ENCODE assay signal across 2 cellular contexts in the genomic region with DNA sequence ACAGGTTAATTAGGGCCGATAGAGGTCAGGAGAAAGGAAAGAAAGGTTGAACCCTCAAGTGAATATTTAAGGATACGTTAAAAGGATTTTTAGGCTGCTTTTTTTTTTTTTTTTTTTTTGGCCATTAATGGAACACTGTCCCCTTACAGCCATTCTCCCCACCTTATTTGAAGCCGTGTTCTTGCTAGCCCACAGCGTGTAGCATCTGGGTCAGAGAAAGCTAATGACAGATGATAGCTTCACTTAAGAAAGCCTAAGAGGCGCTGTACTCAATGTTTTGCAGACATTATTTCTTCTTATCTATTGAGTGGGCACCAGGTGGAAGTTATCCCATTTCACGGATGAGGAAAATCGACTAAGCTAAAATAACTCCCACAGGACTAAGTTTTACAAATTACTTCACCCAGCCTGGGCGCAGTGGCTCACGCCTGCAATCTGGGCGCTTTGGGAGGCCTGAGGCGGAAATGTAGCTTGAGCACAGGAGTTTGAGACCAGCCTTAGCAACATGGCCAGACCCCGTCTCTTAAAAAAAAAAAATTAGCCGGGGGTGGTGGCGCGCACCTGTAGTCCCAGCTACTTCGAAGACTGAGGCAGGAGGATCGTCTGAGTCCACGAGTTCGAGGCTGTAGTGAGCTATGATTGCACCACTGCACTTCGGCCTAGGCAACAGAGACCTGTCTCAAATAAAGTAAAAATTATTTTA.
TF ChIP-seq lines count a peak whose summit lies in the region.

No MANE protein-coding gene starts in this region.

TF ChIP-seq in SK-N-SH, 30 proteins besides CTCF, POLR2A, EP300 and RAD21 (continued from another document):
- TF ChIP-seq, protein P1, sequence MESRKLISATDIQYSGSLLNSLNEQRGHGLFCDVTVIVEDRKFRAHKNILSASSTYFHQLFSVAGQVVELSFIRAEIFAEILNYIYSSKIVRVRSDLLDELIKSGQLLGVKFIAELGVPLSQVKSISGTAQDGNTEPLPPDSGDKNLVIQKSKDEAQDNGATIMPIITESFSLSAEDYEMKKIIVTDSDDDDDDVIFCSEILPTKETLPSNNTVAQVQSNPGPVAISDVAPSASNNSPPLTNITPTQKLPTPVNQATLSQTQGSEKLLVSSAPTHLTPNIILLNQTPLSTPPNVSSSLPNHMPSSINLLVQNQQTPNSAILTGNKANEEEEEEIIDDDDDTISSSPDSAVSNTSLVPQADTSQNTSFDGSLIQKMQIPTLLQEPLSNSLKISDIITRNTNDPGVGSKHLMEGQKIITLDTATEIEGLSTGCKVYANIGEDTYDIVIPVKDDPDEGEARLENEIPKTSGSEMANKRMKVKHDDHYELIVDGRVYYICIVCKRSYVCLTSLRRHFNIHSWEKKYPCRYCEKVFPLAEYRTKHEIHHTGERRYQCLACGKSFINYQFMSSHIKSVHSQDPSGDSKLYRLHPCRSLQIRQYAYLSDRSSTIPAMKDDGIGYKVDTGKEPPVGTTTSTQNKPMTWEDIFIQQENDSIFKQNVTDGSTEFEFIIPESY (IDR thresholded peaks at IDR 0.05; ENCODE audit: borderline replicate concordance, low read depth): no peak
- no peak for TF ChIP-seq JUND (IDR thresholded peaks at IDR 0.05)
- no peak for TF ChIP-seq FOXJ3 (CRISPR knock-in tag; IDR thresholded peaks at IDR 0.05)
- TF ChIP-seq FOSL2 (IDR thresholded peaks at IDR 0.05; ENCODE audit: borderline replicate concordance, low read depth): no peak
- no peak for TF ChIP-seq NRF1 (IDR thresholded peaks at IDR 0.05; ENCODE audit: low read depth, low read length)
- no peak for TF ChIP-seq RFX5 (IDR thresholded peaks at IDR 0.05; ENCODE audit: low read length)
- no peak for TF ChIP-seq MXI1 (IDR thresholded peaks at IDR 0.05; ENCODE audit: low read depth, low read length)
- TF ChIP-seq, protein P2, sequence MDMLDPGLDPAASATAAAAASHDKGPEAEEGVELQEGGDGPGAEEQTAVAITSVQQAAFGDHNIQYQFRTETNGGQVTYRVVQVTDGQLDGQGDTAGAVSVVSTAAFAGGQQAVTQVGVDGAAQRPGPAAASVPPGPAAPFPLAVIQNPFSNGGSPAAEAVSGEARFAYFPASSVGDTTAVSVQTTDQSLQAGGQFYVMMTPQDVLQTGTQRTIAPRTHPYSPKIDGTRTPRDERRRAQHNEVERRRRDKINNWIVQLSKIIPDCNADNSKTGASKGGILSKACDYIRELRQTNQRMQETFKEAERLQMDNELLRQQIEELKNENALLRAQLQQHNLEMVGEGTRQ (IDR thresholded peaks at IDR 0.05; ENCODE audit: borderline replicate concordance, low read depth, low read length): no peak
- no peak for TF ChIP-seq TCF12 (IDR thresholded peaks at IDR 0.05)

TF ChIP-seq in SK-N-SH treated with all-trans-retinoic acid at 6 μM for 48 hours, 23 proteins besides CTCF, POLR2A, EP300 and RAD21 (continued from another document):
- TF ChIP-seq, protein P3, sequence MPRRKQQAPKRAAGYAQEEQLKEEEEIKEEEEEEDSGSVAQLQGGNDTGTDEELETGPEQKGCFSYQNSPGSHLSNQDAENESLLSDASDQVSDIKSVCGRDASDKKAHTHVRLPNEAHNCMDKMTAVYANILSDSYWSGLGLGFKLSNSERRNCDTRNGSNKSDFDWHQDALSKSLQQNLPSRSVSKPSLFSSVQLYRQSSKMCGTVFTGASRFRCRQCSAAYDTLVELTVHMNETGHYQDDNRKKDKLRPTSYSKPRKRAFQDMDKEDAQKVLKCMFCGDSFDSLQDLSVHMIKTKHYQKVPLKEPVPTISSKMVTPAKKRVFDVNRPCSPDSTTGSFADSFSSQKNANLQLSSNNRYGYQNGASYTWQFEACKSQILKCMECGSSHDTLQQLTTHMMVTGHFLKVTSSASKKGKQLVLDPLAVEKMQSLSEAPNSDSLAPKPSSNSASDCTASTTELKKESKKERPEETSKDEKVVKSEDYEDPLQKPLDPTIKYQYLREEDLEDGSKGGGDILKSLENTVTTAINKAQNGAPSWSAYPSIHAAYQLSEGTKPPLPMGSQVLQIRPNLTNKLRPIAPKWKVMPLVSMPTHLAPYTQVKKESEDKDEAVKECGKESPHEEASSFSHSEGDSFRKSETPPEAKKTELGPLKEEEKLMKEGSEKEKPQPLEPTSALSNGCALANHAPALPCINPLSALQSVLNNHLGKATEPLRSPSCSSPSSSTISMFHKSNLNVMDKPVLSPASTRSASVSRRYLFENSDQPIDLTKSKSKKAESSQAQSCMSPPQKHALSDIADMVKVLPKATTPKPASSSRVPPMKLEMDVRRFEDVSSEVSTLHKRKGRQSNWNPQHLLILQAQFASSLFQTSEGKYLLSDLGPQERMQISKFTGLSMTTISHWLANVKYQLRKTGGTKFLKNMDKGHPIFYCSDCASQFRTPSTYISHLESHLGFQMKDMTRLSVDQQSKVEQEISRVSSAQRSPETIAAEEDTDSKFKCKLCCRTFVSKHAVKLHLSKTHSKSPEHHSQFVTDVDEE (CRISPR knock-in tag; IDR thresholded peaks at IDR 0.05): no peak
- TF ChIP-seq ZC3H10 (CRISPR knock-in tag; IDR thresholded peaks at IDR 0.05) (no peak), BACH2 (CRISPR knock-in tag; IDR thresholded peaks at IDR 0.05; ENCODE audit: borderline replicate concordance) (no peak), ZNF8 (CRISPR knock-in tag; IDR thresholded peaks at IDR 0.05) (no peak), ARNTL (CRISPR knock-in tag; IDR thresholded peaks at IDR 0.05; ENCODE audit: borderline replicate concordance, low read depth) (no peak), ZNF565 (CRISPR knock-in tag; conservative IDR thresholded peaks at IDR 0.05; ENCODE audit: low read depth) (no peak)
- TF ChIP-seq, protein P4, sequence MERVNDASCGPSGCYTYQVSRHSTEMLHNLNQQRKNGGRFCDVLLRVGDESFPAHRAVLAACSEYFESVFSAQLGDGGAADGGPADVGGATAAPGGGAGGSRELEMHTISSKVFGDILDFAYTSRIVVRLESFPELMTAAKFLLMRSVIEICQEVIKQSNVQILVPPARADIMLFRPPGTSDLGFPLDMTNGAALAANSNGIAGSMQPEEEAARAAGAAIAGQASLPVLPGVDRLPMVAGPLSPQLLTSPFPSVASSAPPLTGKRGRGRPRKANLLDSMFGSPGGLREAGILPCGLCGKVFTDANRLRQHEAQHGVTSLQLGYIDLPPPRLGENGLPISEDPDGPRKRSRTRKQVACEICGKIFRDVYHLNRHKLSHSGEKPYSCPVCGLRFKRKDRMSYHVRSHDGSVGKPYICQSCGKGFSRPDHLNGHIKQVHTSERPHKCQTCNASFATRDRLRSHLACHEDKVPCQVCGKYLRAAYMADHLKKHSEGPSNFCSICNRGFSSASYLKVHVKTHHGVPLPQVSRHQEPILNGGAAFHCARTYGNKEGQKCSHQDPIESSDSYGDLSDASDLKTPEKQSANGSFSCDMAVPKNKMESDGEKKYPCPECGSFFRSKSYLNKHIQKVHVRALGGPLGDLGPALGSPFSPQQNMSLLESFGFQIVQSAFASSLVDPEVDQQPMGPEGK (CRISPR knock-in tag; IDR thresholded peaks at IDR 0.05; ENCODE audit: borderline replicate concordance): no peak
- TF ChIP-seq, protein P5, sequence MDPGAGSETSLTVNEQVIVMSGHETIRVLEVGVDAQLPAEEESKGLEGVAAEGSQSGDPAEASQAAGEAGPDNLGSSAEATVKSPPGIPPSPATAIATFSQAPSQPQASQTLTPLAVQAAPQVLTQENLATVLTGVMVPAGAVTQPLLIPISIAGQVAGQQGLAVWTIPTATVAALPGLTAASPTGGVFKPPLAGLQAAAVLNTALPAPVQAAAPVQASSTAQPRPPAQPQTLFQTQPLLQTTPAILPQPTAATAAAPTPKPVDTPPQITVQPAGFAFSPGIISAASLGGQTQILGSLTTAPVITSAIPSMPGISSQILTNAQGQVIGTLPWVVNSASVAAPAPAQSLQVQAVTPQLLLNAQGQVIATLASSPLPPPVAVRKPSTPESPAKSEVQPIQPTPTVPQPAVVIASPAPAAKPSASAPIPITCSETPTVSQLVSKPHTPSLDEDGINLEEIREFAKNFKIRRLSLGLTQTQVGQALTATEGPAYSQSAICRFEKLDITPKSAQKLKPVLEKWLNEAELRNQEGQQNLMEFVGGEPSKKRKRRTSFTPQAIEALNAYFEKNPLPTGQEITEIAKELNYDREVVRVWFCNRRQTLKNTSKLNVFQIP (CRISPR knock-in tag; IDR thresholded peaks at IDR 0.05; ENCODE audit: borderline replicate concordance, low read depth): no peak
- TF ChIP-seq, protein P6, sequence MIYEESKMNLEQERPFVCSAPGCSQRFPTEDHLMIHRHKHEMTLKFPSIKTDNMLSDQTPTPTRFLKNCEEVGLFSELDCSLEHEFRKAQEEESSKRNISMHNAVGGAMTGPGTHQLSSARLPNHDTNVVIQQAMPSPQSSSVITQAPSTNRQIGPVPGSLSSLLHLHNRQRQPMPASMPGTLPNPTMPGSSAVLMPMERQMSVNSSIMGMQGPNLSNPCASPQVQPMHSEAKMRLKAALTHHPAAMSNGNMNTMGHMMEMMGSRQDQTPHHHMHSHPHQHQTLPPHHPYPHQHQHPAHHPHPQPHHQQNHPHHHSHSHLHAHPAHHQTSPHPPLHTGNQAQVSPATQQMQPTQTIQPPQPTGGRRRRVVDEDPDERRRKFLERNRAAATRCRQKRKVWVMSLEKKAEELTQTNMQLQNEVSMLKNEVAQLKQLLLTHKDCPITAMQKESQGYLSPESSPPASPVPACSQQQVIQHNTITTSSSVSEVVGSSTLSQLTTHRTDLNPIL (CRISPR knock-in tag; IDR thresholded peaks at IDR 0.05; ENCODE audit: low read depth): no peak
TF ChIP-seq in SK-N-SH treated with all-trans-retinoic acid at 6 μM for 48 hours: peak in this region for 0.
